Comparison of ENCODE assay signal across 18 cellular contexts in genomic region chr1:229388876-229389580, GRCh38. TPM values are rescaled to one million over a fixed set of nuclear protein-coding genes. Genes with fewer than 3 reads are reported as not detected.
DNase-seq lines count a peak whose midpoint lies in the region; ATAC-seq and TF ChIP-seq lines count a peak whose summit lies in the region.
"Had no signal": no experiment of that assay in that cellular context is flagged by ENCODE, and none has a peak within 500 bp of the region (broad histone marks: within the 10 kb centered on the region; RNA-seq: fewer than 3 reads in every experiment).

No MANE protein-coding gene starts in this region.

- H3K9me3 ChIP-seq in Panc1 (ENCODE audit: control insufficient read depth, insufficient read depth, low read depth, low read length) (no peaks in the 10 kb centered on the region), skeletal muscle satellite cell (replicated peaks; ENCODE audit: low read length) (no peaks in the 10 kb centered on the region), left ventricle myocardium inferior (replicated peaks) (peaks cover 8% of the 10 kb centered on the region)
- H3K9me3 ChIP-seq: esophagus squamous epithelium, neutrophil, Peyer's patch had no signal

- H3K27ac ChIP-seq in Panc1 (ENCODE audit: low read length) (no peak overlapping the region), left ventricle myocardium inferior (replicated peaks) (no peak overlapping the region)
- H3K27ac ChIP-seq: 22Rv1, esophagus squamous epithelium, neutrophil, Peyer's patch, stomach had no signal

- H3K27me3 ChIP-seq in Panc1 (ENCODE audit: control insufficient read depth, insufficient read depth, low read length) (no peaks in the 10 kb centered on the region), skeletal muscle satellite cell (ENCODE audit: control insufficient read depth, insufficient read depth, low read length) (peaks cover 6% of the 10 kb centered on the region), left ventricle myocardium inferior (ENCODE audit: low read depth) (peaks cover 23% of the 10 kb centered on the region)
- H3K27me3 ChIP-seq: Peyer's patch had no signal

- in situ Hi-C loops in Panc1 (cut with HindIII; ENCODE audit: low pct_unique_long_range_greater_than_20kb, low sequenced_read_pairs) = no loop called here

- intact Hi-C loops in Panc1 (cut with micrococcal nuclease; ENCODE audit: unreplicated experiment) = no loop called here
- intact Hi-C loops in left ventricle myocardium inferior (cut with micrococcal nuclease) = no loop called here
- intact Hi-C loops in sciatic nerve (cut with DNase I) = no loop called here

- no peaks in the 10 kb centered on the region for H3K36me3 ChIP-seq in Panc1 (ENCODE audit: control insufficient read depth, insufficient read depth, low read length)
- no peaks in the 10 kb centered on the region for H3K36me3 ChIP-seq in skeletal muscle satellite cell (ENCODE audit: insufficient read depth, low read length)
- H3K36me3 ChIP-seq in left ventricle myocardium inferior = no peaks in the 10 kb centered on the region
- H3K36me3 ChIP-seq: esophagus squamous epithelium, neutrophil, Peyer's patch, stomach had no signal

- BruUV-seq in Panc1 (replicated peaks; lab: Mats Ljungman, UMichigan) = no TSS peak

- CTCF ChIA-PET in Panc1 (lab: Charles Lee) = no interaction called here

- DNase-seq in DMS 273 (lab: John Stamatoyannopoulos, UW; ENCODE audit: unreplicated experiment) (peak; percentile 19), DMS 273 treated with DMSO at 0.1 percent for 48 hours (lab: John Stamatoyannopoulos, UW) (no peak), Panc1 (ENCODE audit: low read depth, low spot score) (peak; percentile 18), GOT3 (lab: John Stamatoyannopoulos, UW) (no peak), left ventricle myocardium inferior (no peak), sciatic nerve (ENCODE audit: low spot score) (no peak)
- DNase-seq: activated CD4-positive, CD25-positive, alpha-beta regulatory T cell treated with anti-CD3 and anti-CD28 coated beads, Interleukin-2, amount 50 U/mL, for 72 hours; activated naive CD8-positive, alpha-beta T cell treated with anti-CD3 and anti-CD28 coated beads, Interleukin-2, amount 10 ng/mL, durations not matched to agents 7 days and 5 days; cortex of kidney; esophagus squamous epithelium; NCI-H1417 treated with DMSO at 0.1 percent for 48 hours; NCI-H510A; Peyer's patch; stomach had no signal

- H3K9ac ChIP-seq in skeletal muscle satellite cell (ENCODE audit: low read depth, low read length) = no peak overlapping the region

- ATAC-seq in Panc1 = no peak
- ATAC-seq in esophagus mucosa = peak; percentile 38
- ATAC-seq in sciatic nerve = no peak

- TF ChIP-seq CTCF in Panc1 (IDR thresholded peaks at IDR 0.05) = no peak
- no peak for TF ChIP-seq CTCF in left ventricle myocardium inferior (IDR thresholded peaks at IDR 0.05; ENCODE audit: borderline replicate concordance)

- peaks cover 5% of the 10 kb centered on the region; the same call in 1 of the 2 replicates for H3K4me1 ChIP-seq in Panc1 (ENCODE audit: control insufficient read depth, insufficient read depth, low read length)
- peaks cover 11% of the 10 kb centered on the region for H3K4me1 ChIP-seq in skeletal muscle satellite cell (ENCODE audit: control insufficient read depth, insufficient read depth, low read length)
- H3K4me1 ChIP-seq in left ventricle myocardium inferior = peaks cover 5% of the 10 kb centered on the region
- H3K4me1 ChIP-seq: esophagus squamous epithelium, Peyer's patch, stomach had no signal

- POLR2A ChIA-PET in Panc1 (lab: Charles Lee) = interaction anchor here (0.9 kb wide), 1 partner anchor 17 kb away, joined by 3 read pairs; no protein-coding TSS in a partner anchor

- peak overlapping the region; percentile 17 for H3K4me2 ChIP-seq in skeletal muscle satellite cell (ENCODE audit: low read length)

- H3K4me3 ChIP-seq in Panc1 (ENCODE audit: low read depth in 2 of 2, low read length in 2 of 2) = no peak overlapping the region
- H3K4me3 ChIP-seq in skeletal muscle satellite cell (ENCODE audit: low read length) = no peak overlapping the region
- H3K4me3 ChIP-seq in left ventricle myocardium inferior = no peak overlapping the region
- H3K4me3 ChIP-seq: esophagus squamous epithelium, Peyer's patch, stomach had no signal

RNA-seq across cellular contexts. Expression of gene ACTA1, which starts 44.9 kb away (rescaled TPM):
- not detected for total RNA-seq in Panc1 (2021; ENCODE audit: unreplicated experiment)
- 3.6 TPM for polyA plus RNA-seq in Panc1 (2012; ENCODE audit: insufficient read length)
- total RNA-seq in esophagus mucosa = 1.3 TPM
- 12.2 TPM in 1 of 2 replicates, not detected in the other for total RNA-seq in skeletal muscle satellite cell (2012; rRNA removed)
- total RNA-seq in left ventricle myocardium inferior = 7,565 TPM
- total RNA-seq in sciatic nerve = 0.45 TPM
- total RNA-seq: activated naive CD8-positive, alpha-beta T cell treated with anti-CD3 and anti-CD28 coated beads, Interleukin-2, amount 10 ng/mL, durations not matched to agents 7 days and 5 days had no signal

RNA-seq across cellular contexts. Expression of gene CCSAP, which starts 46.2 kb away (rescaled TPM):
- total RNA-seq in Panc1 (2021; ENCODE audit: unreplicated experiment) (11.6 TPM), esophagus mucosa (3.0 TPM), left ventricle myocardium inferior (2.5 TPM), sciatic nerve (9.2 TPM)
- polyA plus RNA-seq in Panc1 (2012; ENCODE audit: insufficient read length) = 4.4 TPM
- total RNA-seq in skeletal muscle satellite cell (2012; rRNA removed) = 4.3 and 7.6 TPM in 2 replicates

Comparison
In these comparisons a context has a peak if more than half of its experiments do, and no peak if none do; other contexts are left out.
1. DNase-seq: peak in DMS 273 (single experiment) and Panc1 (single experiment); none in DMS 273 treated with DMSO at 0.1 percent for 48 hours (single experiment), GOT3 (single experiment), left ventricle myocardium inferior (single experiment) and sciatic nerve (single experiment).
2. RNA of gene ACTA1, which starts 44.9 kb away (total RNA-seq): 7,565 TPM in left ventricle myocardium inferior (single experiment); 1.3 TPM in esophagus mucosa (single experiment), 0.45 TPM in sciatic nerve (single experiment) and not detected in Panc1 (single experiment); every median in the first group is over 1,000 times any median in the second.